Comparison of ENCODE assay signal across 8 cellular contexts in genomic region chr3:151511433-151511832, GRCh38. TPM values are rescaled to one million over a fixed set of nuclear protein-coding genes. Genes with fewer than 3 reads are reported as not detected.
"Had no signal": no experiment of that assay in that cellular context is flagged by ENCODE, and none has a peak within 500 bp of the region (broad histone marks: within the 10 kb centered on the region; RNA-seq: fewer than 3 reads in every experiment).

No MANE protein-coding gene starts in this region.

RNA-seq across cellular contexts. Expression of gene IGSF10, which starts 50.6 kb away (rescaled TPM):
- total RNA-seq: activated naive CD4-positive, alpha-beta T cell treated with anti-CD3 and anti-CD28 coated beads for 36 hours; activated naive CD4-positive, alpha-beta T cell treated with anti-CD3 and anti-CD28 coated beads, Interleukin-2, amount 50 U/mL, for 72 hours; activated naive CD8-positive, alpha-beta T cell treated with anti-CD3 and anti-CD28 coated beads for 36 hours; activated naive CD8-positive, alpha-beta T cell treated with anti-CD3 and anti-CD28 coated beads, Interleukin-2, amount 10 ng/mL, durations not matched to agents 7 days and 5 days; activated T-cell treated with anti-CD3 and anti-CD28 coated beads, Interleukin-2, amount 50 U/mL, for 72 hours; activated T-helper 1 cell treated with anti-CD3 and anti-CD28 coated beads, Interleukin-12 subunit alpha, Interleukin-12 subunit beta, Interleukin-2, Interleukin-4 antibody, amounts not matched to agents 30 ng/mL and 10 ng/mL and 1 ng/mL, durations not matched to agents 14 hours and 24 hours and 36 hours; activated T-helper 2 cell treated with anti-CD3 and anti-CD28 coated beads, Interferon-gamma antibody, Interleukin-2, Interleukin-4, amounts not matched to agents 10 μg/mL and 5 μg/mL and 100 μg/mL, durations not matched to agents 14 hours and 24 hours and 36 hours had no signal
- polyA plus RNA-seq: cardiac muscle cell had no signal
